10 cellular contexts compared by ENCODE assay signal in genomic region chr10:50254479-50254878, GRCh38.
"Had no signal": no experiment of that assay in that cellular context is flagged by ENCODE, and none has a peak within 500 bp of the region (broad histone marks: within the 10 kb centered on the region; RNA-seq: fewer than 3 reads in every experiment).

No MANE protein-coding gene starts in this region.

- H3K4me2 ChIP-seq: KMS-11 had no signal

- H2AFZ ChIP-seq: GM23248 had no signal

- H3K27ac Mint-ChIP-seq: H9, HFFc6 had no signal

- H3K27ac ChIP-seq: GM23248, HL-60, KMS-11 had no signal

- H3K4me3 ChIP-seq: GM23248 had no signal

- H3K9me3 Mint-ChIP-seq: H9, HFFc6 had no signal

- H3K9ac ChIP-seq: GM23248, KMS-11 had no signal

- DNase-seq: GM23248, H9, HCEC 1CT, HFFc6, IMR-90, KBM-7 had no signal

- H3K4me3 Mint-ChIP-seq: H9, HFFc6 had no signal

- FAIRE-seq: H1, H54 had no signal
